9 cellular contexts compared by ENCODE assay signal in the genomic region with DNA sequence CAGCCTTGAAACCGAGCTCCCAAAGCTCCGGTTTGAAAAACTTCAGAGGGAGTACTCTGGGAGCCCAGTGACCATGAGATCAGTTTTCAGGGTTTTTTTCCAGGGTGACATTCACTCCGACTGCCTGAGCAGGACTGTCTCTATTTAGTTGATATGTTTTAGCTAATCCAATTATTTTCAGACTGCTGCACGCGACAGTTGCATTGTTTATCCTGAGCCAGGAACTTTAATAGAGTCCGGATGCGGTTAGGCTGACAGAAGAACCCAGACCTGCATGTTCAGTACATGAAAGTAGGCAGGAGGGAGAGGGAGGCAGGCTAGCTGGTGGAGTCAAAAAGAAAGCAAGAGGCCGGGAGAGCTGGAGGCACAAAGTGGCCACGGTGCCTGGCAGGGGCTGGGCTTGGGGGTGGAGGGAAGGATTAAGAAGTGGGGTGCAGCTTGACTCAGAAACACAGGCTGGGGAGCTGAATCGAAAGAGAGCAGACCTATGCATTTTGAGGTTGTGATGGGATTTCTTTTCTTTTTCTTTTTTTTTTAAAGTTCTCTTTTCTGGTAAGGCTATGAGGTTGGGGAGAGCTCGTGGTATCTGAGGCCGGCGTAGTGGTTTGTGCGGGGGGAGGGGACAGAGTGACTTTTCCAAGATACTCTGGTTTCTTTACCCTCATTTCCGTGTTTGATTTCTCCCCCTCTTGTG. TPM values are rescaled to one million over a fixed set of nuclear protein-coding genes. Genes with fewer than 3 reads are reported as not detected.
DNase-seq lines count a peak whose midpoint lies in the region; ATAC-seq and TF ChIP-seq lines count a peak whose summit lies in the region.
"Had no signal": no experiment of that assay in that cellular context is flagged by ENCODE, and none has a peak within 500 bp of the region (broad histone marks: within the 10 kb centered on the region; RNA-seq: fewer than 3 reads in every experiment).

No MANE protein-coding gene starts in this region.

- WGBS in ovary, 3 donors = 19 to 25% (median 21%) methylated on average over 15 of the region's 15 CpGs

- no peak overlapping the region for H3K27ac ChIP-seq in ovary
- H3K27ac ChIP-seq: A549 had no signal

- H3K4me1 Mint-ChIP-seq in activated CD4-positive, alpha-beta T cell treated with anti-CD3 and anti-CD28 coated beads, Interleukin-2, amount 10 ng/mL, durations not matched to agents 24 days and 14 days = peaks cover 70% of the 10 kb centered on the region

- no peaks in the 10 kb centered on the region for H3K4me1 ChIP-seq in ovary (ENCODE audit: insufficient read depth)

- peak; percentile 13 for DNase-seq in NK-92 treated with Interleukin-12 subunit alpha and Interleukin-12 subunit beta, amount 100 ng/mL, for 24 hours (lab: John Stamatoyannopoulos, UW)
- no peak for DNase-seq in NK-92 (lab: John Stamatoyannopoulos, UW; ENCODE audit: unreplicated experiment)
- peak; percentile 92 for DNase-seq in activated CD4-positive, alpha-beta T cell treated with anti-CD3 and anti-CD28 coated beads, Interleukin-2, amount 10 ng/mL, durations not matched to agents 24 days and 14 days
- DNase-seq in islet precursor cell = peak; percentile 82
- no peak for DNase-seq in COLO668 (lab: John Stamatoyannopoulos, UW; ENCODE audit: unreplicated experiment)
- DNase-seq in NCI-H1694 treated with DMSO at 0.1 percent for 48 hours (lab: John Stamatoyannopoulos, UW) = no peak
- no peak for DNase-seq in ovary

- H3K36me3 Mint-ChIP-seq in activated CD4-positive, alpha-beta T cell treated with anti-CD3 and anti-CD28 coated beads, Interleukin-2, amount 10 ng/mL, durations not matched to agents 24 days and 14 days (ENCODE audit: low read depth) = peaks cover 89% of the 10 kb centered on the region

- no peak overlapping the region for H3K4me3 ChIP-seq in ovary
- H3K4me3 ChIP-seq: A549 had no signal

- intact Hi-C loops in activated CD4-positive, alpha-beta T cell treated with anti-CD3 and anti-CD28 coated beads, Interleukin-2, amount 10 ng/mL, durations not matched to agents 24 days and 14 days (cut with micrococcal nuclease) = loop anchor here (1.0 kb wide), 4 partner anchors 73 to 342 kb away; no protein-coding TSS in a partner anchor
- intact Hi-C loops in ovary (cut with DNase I) = no loop called here

- no peak for TF ChIP-seq CTCF in ovary (IDR thresholded peaks at IDR 0.05)

- no peaks in the 10 kb centered on the region for H3K9me3 Mint-ChIP-seq in activated CD4-positive, alpha-beta T cell treated with anti-CD3 and anti-CD28 coated beads, Interleukin-2, amount 10 ng/mL, durations not matched to agents 24 days and 14 days

- peak overlapping the region; percentile 93 for H3K27ac Mint-ChIP-seq in activated CD4-positive, alpha-beta T cell treated with anti-CD3 and anti-CD28 coated beads, Interleukin-2, amount 10 ng/mL, durations not matched to agents 24 days and 14 days

- H3K27me3 Mint-ChIP-seq in activated CD4-positive, alpha-beta T cell treated with anti-CD3 and anti-CD28 coated beads, Interleukin-2, amount 10 ng/mL, durations not matched to agents 24 days and 14 days = peaks cover 2% of the 10 kb centered on the region

- H3K9me3 ChIP-seq in ovary = no peaks in the 10 kb centered on the region
- H3K9me3 ChIP-seq: A549 had no signal

- H3K4me3 Mint-ChIP-seq in activated CD4-positive, alpha-beta T cell treated with anti-CD3 and anti-CD28 coated beads, Interleukin-2, amount 10 ng/mL, durations not matched to agents 24 days and 14 days = peak overlapping the region; percentile 90

- peak; percentile 48 for ATAC-seq in HG03103 (IDR thresholded peaks at IDR 0.05; ENCODE audit: low read depth, unreplicated experiment)
- ATAC-seq: A549 had no signal

- TF ChIP-seq EP300 in ovary (IDR thresholded peaks at IDR 0.05) = no peak

- no peaks in the 10 kb centered on the region for H3K36me3 ChIP-seq in ovary

- no peak for TF ChIP-seq POLR2A in ovary (IDR thresholded peaks at IDR 0.05)

- H3K27me3 ChIP-seq in ovary = no peaks in the 10 kb centered on the region

RNA-seq across cellular contexts. Expression of gene GATA3, which starts 5.7 kb away (rescaled TPM):
- 79.7 and 81.0 TPM in 2 replicates for total RNA-seq in activated CD4-positive, alpha-beta T cell treated with anti-CD3 and anti-CD28 coated beads, Interleukin-2, amount 10 ng/mL, durations not matched to agents 24 days and 14 days
- total RNA-seq in ovary = under 1 TPM in 5 of 7 donors, not detected in 2; 0.15 to 0.48 (median 0.38) TPM
- polyA plus RNA-seq in ovary = under 1 TPM; 0.24 to 0.47 TPM

Comparison
In these comparisons a context has a peak if more than half of its experiments do, and no peak if none do; other contexts are left out.
1. DNase-seq: peak in NK-92 treated with Interleukin-12 subunit alpha and Interleukin-12 subunit beta, amount 100 ng/mL, for 24 hours (single experiment), activated CD4-positive, alpha-beta T cell treated with anti-CD3 and anti-CD28 coated beads, Interleukin-2, amount 10 ng/mL, durations not matched to agents 24 days and 14 days (single experiment) and islet precursor cell (single experiment); none in NK-92 (single experiment), COLO668 (single experiment), NCI-H1694 treated with DMSO at 0.1 percent for 48 hours (single experiment) and ovary (0 of 5).
2. RNA of gene GATA3, which starts 5.7 kb away (total RNA-seq): 79.7 to 81.0 TPM in activated CD4-positive, alpha-beta T cell treated with anti-CD3 and anti-CD28 coated beads, Interleukin-2, amount 10 ng/mL, durations not matched to agents 24 days and 14 days; 0.15 to 0.48 TPM in ovary; every median in the first group is over 10 times any median in the second.